Comparison of ENCODE assay signal across 1 cellular context in the genomic region with DNA sequence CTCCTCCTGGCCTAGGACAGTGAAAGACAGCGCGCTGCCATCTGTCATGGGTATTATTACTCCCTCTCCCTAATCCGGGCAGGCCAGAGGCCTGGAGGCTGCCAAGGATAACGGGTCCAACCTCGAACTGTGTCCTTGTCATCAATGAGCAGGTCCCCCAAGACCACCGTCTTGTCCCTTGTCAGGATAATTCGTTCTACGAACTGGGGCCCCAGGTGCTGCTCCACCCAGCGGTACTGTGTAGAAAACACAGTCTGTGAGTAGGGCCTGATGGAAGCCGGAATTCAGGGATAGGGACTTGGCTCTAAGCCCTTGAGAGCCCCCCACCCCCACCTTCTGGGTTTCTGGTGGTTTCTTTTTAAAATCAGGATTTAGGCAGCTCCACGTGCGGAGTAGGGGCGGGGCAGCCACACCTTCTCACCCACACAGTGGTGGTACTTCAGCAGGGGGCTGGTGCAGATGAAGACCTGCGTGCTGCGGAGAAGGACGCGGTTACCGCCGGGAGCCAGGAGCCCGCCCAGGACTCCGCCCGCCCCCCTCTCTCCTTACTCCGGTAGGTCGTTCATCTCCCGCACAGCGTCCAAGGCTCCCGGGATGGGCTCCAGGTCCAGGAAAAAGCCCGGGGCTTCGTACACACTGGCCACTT.
TF ChIP-seq lines count a peak whose summit lies in the region.

No MANE protein-coding gene starts in this region.

TF ChIP-seq in GM23338, 12 proteins besides CTCF, POLR2A, EP300 and RAD21 (continued from another document):
- no peak for TF ChIP-seq REST (IDR thresholded peaks at IDR 0.05; ENCODE audit: unreplicated experiment)
- no peak for TF ChIP-seq JUNB (IDR thresholded peaks at IDR 0.05; ENCODE audit: unreplicated experiment)
- TF ChIP-seq ZNF114 (CRISPR knock-in tag; IDR thresholded peaks at IDR 0.05): no peak
- TF ChIP-seq, protein P1, sequence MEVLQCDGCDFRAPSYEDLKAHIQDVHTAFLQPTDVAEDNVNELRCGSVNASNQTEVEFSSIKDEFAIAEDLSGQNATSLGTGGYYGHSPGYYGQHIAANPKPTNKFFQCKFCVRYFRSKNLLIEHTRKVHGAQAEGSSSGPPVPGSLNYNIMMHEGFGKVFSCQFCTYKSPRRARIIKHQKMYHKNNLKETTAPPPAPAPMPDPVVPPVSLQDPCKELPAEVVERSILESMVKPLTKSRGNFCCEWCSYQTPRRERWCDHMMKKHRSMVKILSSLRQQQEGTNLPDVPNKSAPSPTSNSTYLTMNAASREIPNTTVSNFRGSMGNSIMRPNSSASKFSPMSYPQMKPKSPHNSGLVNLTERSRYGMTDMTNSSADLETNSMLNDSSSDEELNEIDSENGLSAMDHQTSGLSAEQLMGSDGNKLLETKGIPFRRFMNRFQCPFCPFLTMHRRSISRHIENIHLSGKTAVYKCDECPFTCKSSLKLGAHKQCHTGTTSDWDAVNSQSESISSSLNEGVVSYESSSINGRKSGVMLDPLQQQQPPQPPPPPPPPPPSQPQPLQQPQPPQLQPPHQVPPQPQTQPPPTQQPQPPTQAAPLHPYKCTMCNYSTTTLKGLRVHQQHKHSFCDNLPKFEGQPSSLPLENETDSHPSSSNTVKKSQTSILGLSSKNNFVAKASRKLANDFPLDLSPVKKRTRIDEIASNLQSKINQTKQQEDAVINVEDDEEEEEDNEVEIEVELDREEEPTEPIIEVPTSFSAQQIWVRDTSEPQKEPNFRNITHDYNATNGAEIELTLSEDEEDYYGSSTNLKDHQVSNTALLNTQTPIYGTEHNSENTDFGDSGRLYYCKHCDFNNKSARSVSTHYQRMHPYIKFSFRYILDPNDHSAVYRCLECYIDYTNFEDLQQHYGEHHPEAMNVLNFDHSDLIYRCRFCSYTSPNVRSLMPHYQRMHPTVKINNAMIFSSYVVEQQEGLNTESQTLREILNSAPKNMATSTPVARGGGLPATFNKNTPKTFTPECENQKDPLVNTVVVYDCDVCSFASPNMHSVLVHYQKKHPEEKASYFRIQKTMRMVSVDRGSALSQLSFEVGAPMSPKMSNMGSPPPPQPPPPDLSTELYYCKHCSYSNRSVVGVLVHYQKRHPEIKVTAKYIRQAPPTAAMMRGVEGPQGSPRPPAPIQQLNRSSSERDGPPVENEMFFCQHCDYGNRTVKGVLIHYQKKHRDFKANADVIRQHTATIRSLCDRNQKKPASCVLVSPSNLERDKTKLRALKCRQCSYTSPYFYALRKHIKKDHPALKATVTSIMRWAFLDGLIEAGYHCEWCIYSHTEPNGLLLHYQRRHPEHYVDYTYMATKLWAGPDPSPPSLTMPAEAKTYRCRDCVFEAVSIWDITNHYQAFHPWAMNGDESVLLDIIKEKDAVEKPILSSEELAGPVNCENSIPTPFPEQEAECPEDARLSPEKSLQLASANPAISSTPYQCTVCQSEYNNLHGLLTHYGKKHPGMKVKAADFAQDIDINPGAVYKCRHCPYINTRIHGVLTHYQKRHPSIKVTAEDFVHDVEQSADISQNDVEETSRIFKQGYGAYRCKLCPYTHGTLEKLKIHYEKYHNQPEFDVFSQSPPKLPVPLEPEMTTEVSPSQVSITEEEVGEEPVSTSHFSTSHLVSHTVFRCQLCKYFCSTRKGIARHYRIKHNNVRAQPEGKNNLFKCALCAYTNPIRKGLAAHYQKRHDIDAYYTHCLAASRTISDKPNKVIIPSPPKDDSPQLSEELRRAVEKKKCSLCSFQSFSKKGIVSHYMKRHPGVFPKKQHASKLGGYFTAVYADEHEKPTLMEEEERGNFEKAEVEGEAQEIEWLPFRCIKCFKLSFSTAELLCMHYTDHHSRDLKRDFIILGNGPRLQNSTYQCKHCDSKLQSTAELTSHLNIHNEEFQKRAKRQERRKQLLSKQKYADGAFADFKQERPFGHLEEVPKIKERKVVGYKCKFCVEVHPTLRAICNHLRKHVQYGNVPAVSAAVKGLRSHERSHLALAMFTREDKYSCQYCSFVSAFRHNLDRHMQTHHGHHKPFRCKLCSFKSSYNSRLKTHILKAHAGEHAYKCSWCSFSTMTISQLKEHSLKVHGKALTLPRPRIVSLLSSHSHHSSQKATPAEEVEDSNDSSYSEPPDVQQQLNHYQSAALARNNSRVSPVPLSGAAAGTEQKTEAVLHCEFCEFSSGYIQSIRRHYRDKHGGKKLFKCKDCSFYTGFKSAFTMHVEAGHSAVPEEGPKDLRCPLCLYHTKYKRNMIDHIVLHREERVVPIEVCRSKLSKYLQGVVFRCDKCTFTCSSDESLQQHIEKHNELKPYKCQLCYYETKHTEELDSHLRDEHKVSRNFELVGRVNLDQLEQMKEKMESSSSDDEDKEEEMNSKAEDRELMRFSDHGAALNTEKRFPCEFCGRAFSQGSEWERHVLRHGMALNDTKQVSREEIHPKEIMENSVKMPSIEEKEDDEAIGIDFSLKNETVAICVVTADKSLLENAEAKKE (CRISPR knock-in tag; IDR thresholded peaks at IDR 0.05): no peak
